ENCODE assay signal across 1 cellular context in the genomic region with DNA sequence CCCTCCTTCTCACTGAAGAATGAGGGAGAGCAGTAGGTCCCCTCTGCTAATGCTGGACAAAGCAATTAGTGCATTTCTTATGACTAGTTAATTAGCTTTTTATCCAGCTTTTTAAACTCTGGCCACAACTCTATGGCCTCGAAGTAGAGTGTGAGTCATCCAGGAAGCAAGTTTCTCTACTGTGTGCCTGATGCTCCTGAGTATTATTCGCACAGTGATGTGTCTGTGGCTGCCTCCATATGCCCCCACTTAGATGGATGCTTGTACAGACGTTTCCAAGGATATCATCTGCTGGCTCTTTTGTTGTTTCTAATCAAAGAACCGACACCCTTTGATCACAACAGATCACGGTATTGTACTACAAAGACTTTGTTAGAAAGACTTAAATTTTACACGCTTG.
TF ChIP-seq lines count a peak whose summit lies in the region.

No MANE protein-coding gene starts in this region.

TF ChIP-seq in HepG2, 621 proteins besides CTCF, POLR2A, EP300 and RAD21 (continued from another document):
- TF ChIP-seq SRSF1 (optimal IDR thresholded peaks at IDR 0.05; ENCODE audit: low read depth, low read length) (no peak), ETV5 (CRISPR knock-in tag; IDR thresholded peaks at IDR 0.05; ENCODE audit: borderline replicate concordance) (peak; percentile 58; the same call in 1 of the 2 replicates), RFX1 (IDR thresholded peaks at IDR 0.05) (no peak), MEF2D (CRISPR knock-in tag; IDR thresholded peaks at IDR 0.05) (no peak), JDP2 (CRISPR knock-in tag; IDR thresholded peaks at IDR 0.05; ENCODE audit: borderline replicate concordance) (no peak), HES4 (CRISPR knock-in tag; IDR thresholded peaks at IDR 0.05; ENCODE audit: borderline replicate concordance) (no peak), TCF7 (IDR thresholded peaks at IDR 0.05; ENCODE audit: low read depth) (peak; percentile 40; the same call in 1 of the 2 replicates), ZNF292 (CRISPR knock-in tag; IDR thresholded peaks at IDR 0.05; ENCODE audit: borderline replicate concordance, low read depth) (no peak), HNRNPK (IDR thresholded peaks at IDR 0.05; ENCODE audit: low read depth, low read length, poor library complexity, severe bottlenecking) (no peak), WIZ (CRISPR knock-in tag; IDR thresholded peaks at IDR 0.05) (no peak)
- TF ChIP-seq, protein P1, sequence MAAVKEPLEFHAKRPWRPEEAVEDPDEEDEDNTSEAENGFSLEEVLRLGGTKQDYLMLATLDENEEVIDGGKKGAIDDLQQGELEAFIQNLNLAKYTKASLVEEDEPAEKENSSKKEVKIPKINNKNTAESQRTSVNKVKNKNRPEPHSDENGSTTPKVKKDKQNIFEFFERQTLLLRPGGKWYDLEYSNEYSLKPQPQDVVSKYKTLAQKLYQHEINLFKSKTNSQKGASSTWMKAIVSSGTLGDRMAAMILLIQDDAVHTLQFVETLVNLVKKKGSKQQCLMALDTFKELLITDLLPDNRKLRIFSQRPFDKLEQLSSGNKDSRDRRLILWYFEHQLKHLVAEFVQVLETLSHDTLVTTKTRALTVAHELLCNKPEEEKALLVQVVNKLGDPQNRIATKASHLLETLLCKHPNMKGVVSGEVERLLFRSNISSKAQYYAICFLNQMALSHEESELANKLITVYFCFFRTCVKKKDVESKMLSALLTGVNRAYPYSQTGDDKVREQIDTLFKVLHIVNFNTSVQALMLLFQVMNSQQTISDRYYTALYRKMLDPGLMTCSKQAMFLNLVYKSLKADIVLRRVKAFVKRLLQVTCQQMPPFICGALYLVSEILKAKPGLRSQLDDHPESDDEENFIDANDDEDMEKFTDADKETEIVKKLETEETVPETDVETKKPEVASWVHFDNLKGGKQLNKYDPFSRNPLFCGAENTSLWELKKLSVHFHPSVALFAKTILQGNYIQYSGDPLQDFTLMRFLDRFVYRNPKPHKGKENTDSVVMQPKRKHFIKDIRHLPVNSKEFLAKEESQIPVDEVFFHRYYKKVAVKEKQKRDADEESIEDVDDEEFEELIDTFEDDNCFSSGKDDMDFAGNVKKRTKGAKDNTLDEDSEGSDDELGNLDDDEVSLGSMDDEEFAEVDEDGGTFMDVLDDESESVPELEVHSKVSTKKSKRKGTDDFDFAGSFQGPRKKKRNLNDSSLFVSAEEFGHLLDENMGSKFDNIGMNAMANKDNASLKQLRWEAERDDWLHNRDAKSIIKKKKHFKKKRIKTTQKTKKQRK (IDR thresholded peaks at IDR 0.05; ENCODE audit: low read length) = no peak
- TF ChIP-seq, protein P2, sequence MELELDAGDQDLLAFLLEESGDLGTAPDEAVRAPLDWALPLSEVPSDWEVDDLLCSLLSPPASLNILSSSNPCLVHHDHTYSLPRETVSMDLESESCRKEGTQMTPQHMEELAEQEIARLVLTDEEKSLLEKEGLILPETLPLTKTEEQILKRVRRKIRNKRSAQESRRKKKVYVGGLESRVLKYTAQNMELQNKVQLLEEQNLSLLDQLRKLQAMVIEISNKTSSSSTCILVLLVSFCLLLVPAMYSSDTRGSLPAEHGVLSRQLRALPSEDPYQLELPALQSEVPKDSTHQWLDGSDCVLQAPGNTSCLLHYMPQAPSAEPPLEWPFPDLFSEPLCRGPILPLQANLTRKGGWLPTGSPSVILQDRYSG (CRISPR knock-in tag; IDR thresholded peaks at IDR 0.05) = no peak
